Comparison of ENCODE assay signal across 13 cellular contexts in the genomic region with DNA sequence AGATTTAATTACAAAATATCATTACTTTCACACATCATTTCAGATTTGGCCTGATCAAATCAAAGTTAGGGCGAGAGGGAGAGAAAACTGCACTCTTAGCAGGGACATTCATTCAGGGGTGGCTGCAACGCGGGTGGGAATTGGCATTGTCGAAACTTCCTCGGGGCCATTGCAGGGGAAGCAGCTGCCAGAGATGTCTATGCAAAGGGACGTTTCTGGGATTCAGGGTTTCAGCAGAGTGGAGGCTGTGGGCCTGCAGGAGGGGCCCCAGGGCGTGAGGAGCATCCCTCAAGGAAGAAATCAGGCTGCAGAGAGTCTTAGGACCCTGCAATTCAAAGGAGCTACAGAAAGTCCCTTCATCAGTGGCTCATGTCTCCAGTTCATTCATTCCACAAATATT.
"Had no signal": no experiment of that assay in that cellular context is flagged by ENCODE, and none has a peak within 500 bp of the region (broad histone marks: within the 10 kb centered on the region; RNA-seq: fewer than 3 reads in every experiment).

No MANE protein-coding gene starts in this region.

- DNase-seq: effector CD8-positive, alpha-beta T cell; heart left ventricle; hippocampal formation; kidney glomerular epithelial cell; nephron progenitor cell; pancreas; right lobe of liver; spleen; stimulated activated CD4-positive, alpha-beta T cell treated with anti-CD3 and anti-CD28 coated beads, Interleukin-15, amount 100 ng/mL, for 24 hours; stimulated activated CD4-positive, alpha-beta T cell treated with anti-CD3 and anti-CD28 coated beads, Interleukin-1b, Interleukin-23, amount 100 ng/mL, for 48 hours; stimulated activated CD4-positive, alpha-beta T cell treated with anti-CD3 and anti-CD28 coated beads, Interleukin-4, amount 100 ng/mL, for 24 hours; tibial artery; upper lobe of right lung had no signal
